Comparison of ENCODE assay signal across 9 cellular contexts in genomic region chr20:34190679-34191090, GRCh38. TPM values are rescaled to one million over a fixed set of nuclear protein-coding genes. Genes with fewer than 3 reads are reported as not detected.
DNase-seq lines count a peak whose midpoint lies in the region; ATAC-seq and TF ChIP-seq lines count a peak whose summit lies in the region.
"Had no signal": no experiment of that assay in that cellular context is flagged by ENCODE, and none has a peak within 500 bp of the region (broad histone marks: within the 10 kb centered on the region; RNA-seq: fewer than 3 reads in every experiment).

No MANE protein-coding gene starts in this region.

- intact Hi-C loops in left cardiac atrium (cut with DNase I): loop anchor here in 1 of 2 donors (10.0 kb wide), 1 partner anchor 274 kb away; no protein-coding TSS in a partner anchor

- no peak overlapping the region for H3K4me2 ChIP-seq in DND-41 (ENCODE audit: insufficient read depth, low read length)
- no peak overlapping the region for H3K4me2 ChIP-seq in OCI-LY1 (ENCODE audit: low read length)

- H3K36me3 Mint-ChIP-seq in activated naive CD8-positive, alpha-beta T cell treated with anti-CD3 and anti-CD28 coated beads, Interleukin-2, amount 50 U/mL, for 24 hours (ENCODE audit: low read depth): no peaks in the 10 kb centered on the region

- H3K4me1 Mint-ChIP-seq in activated naive CD8-positive, alpha-beta T cell treated with anti-CD3 and anti-CD28 coated beads, Interleukin-2, amount 50 U/mL, for 24 hours: no peaks in the 10 kb centered on the region

- H3K9me3 Mint-ChIP-seq in activated naive CD8-positive, alpha-beta T cell treated with anti-CD3 and anti-CD28 coated beads, Interleukin-2, amount 50 U/mL, for 24 hours: no peaks in the 10 kb centered on the region

- peaks cover 29% of the 10 kb centered on the region for H3K27me3 ChIP-seq in DND-41 (ENCODE audit: insufficient read depth, low read length, poor library complexity)
- no peaks in the 10 kb centered on the region for H3K27me3 ChIP-seq in OCI-LY1 (ENCODE audit: insufficient read depth, low read length)

- no peaks in the 10 kb centered on the region for H3K4me1 ChIP-seq in DND-41 (ENCODE audit: insufficient read depth, low read length)
- no peaks in the 10 kb centered on the region for H3K4me1 ChIP-seq in OCI-LY1 (ENCODE audit: insufficient read depth, low read length, severe bottlenecking)

- H3K4me3 Mint-ChIP-seq in activated naive CD8-positive, alpha-beta T cell treated with anti-CD3 and anti-CD28 coated beads, Interleukin-2, amount 50 U/mL, for 24 hours: no peak overlapping the region

- ATAC-seq in DND-41 (ENCODE audit: insufficient read depth, low read depth) (peak; percentile 86), left cardiac atrium (peak; percentile 92 to 95), HG02885 (IDR thresholded peaks at IDR 0.05; ENCODE audit: poor library complexity, unreplicated experiment) (no peak)
- peak; percentile 61 for ATAC-seq in activated naive CD8-positive, alpha-beta T cell treated with anti-CD3 and anti-CD28 coated beads, Interleukin-2, amount 50 U/mL, for 24 hours

- no peak overlapping the region for H3K9ac ChIP-seq in DND-41 (ENCODE audit: low read depth, low read length)
- H3K9ac ChIP-seq in OCI-LY1 (ENCODE audit: low read length): no peak overlapping the region

- no peaks in the 10 kb centered on the region for H3K9me2 ChIP-seq in OCI-LY1 (ENCODE audit: low read depth, low read length)

- H3K27me3 Mint-ChIP-seq in activated naive CD8-positive, alpha-beta T cell treated with anti-CD3 and anti-CD28 coated beads, Interleukin-2, amount 50 U/mL, for 24 hours: peaks cover 5% of the 10 kb centered on the region

- H3K79me2 ChIP-seq in DND-41 (ENCODE audit: insufficient read depth, low read length): no peaks in the 10 kb centered on the region
- H3K79me2 ChIP-seq in OCI-LY1 (ENCODE audit: insufficient read depth, low read length): no peaks in the 10 kb centered on the region

- H3K36me3 ChIP-seq in DND-41 (ENCODE audit: insufficient read depth, low read length): no peaks in the 10 kb centered on the region
- H3K36me3 ChIP-seq in OCI-LY1 (ENCODE audit: insufficient read depth, low read length): no peaks in the 10 kb centered on the region

- H3K4me3 ChIP-seq in DND-41 (ENCODE audit: low read depth in 1 of 2, low read length in 2 of 2) (no peak overlapping the region), OCI-LY1 (ENCODE audit: low read depth, low read length, poor library complexity, severe bottlenecking) (no peak overlapping the region)
- H3K4me3 ChIP-seq in Jurkat, Clone E6-1 (ENCODE audit: low read length): no peak overlapping the region

- TF ChIP-seq CTCF in DND-41 (IDR thresholded peaks at IDR 0.05; ENCODE audit: borderline replicate concordance, extremely low read depth, low read length, poor library complexity, severe bottlenecking): peak; percentile 86
- peak; percentile 93 for TF ChIP-seq CTCF in OCI-LY1 (IDR thresholded peaks at IDR 0.05; ENCODE audit: low read length)

- DNase-seq in DND-41 (peak; percentile 58), left cardiac atrium (peak; percentile 61), pulmonary artery endothelial cell (ENCODE audit: low read depth, low spot score) (peak; percentile 64)
- DNase-seq in Jurkat, Clone E6-1 (ENCODE audit: low read depth, low spot score): peak; percentile 44
- DNase-seq in activated naive CD8-positive, alpha-beta T cell treated with anti-CD3 and anti-CD28 coated beads, Interleukin-2, amount 50 U/mL, for 24 hours: peak; percentile 33
- no peak for DNase-seq in effector CD4-positive, alpha-beta T cell

- H2AFZ ChIP-seq in DND-41 (ENCODE audit: low read depth, low read length): no peak overlapping the region
- no peak overlapping the region for H2AFZ ChIP-seq in OCI-LY1 (ENCODE audit: low read length)

- H3K27ac ChIP-seq in DND-41 (ENCODE audit: low read length) (no peak overlapping the region), OCI-LY1 (ENCODE audit: low read depth, low read length, poor library complexity, severe bottlenecking) (no peak overlapping the region)

- no peak overlapping the region for H3K27ac Mint-ChIP-seq in activated naive CD8-positive, alpha-beta T cell treated with anti-CD3 and anti-CD28 coated beads, Interleukin-2, amount 50 U/mL, for 24 hours

- peaks cover 2% of the 10 kb centered on the region; the same call in 1 of the 2 replicates for H4K20me1 ChIP-seq in DND-41 (ENCODE audit: insufficient read depth, low read length)
- H4K20me1 ChIP-seq in OCI-LY1 (ENCODE audit: insufficient read depth, low read length): no peaks in the 10 kb centered on the region

- no peaks in the 10 kb centered on the region for H3K9me3 ChIP-seq in DND-41 (ENCODE audit: insufficient read depth, low read length, severe bottlenecking)
- no peaks in the 10 kb centered on the region for H3K9me3 ChIP-seq in OCI-LY1 (ENCODE audit: low read length)

- no peaks in the 10 kb centered on the region for H3F3A ChIP-seq in OCI-LY1 (ENCODE audit: insufficient read depth, low read length)

RNA-seq across cellular contexts. Expression of gene ASIP, which starts 50.5 kb away (rescaled TPM):
- not detected for polyA plus RNA-seq in Jurkat, Clone E6-1 (2012; ENCODE audit: insufficient read depth, insufficient read length)
- total RNA-seq in left cardiac atrium (1 to 10 TPM; 1.2 to 1.5 TPM), pulmonary artery endothelial cell (not detected in 2 replicates)
- total RNA-seq: activated CD8-positive, alpha-beta memory T cell treated with anti-CD3 and anti-CD28 coated beads for 36 hours had no signal
